Comparison of ENCODE assay signal across 1 cellular context in the genomic region with DNA sequence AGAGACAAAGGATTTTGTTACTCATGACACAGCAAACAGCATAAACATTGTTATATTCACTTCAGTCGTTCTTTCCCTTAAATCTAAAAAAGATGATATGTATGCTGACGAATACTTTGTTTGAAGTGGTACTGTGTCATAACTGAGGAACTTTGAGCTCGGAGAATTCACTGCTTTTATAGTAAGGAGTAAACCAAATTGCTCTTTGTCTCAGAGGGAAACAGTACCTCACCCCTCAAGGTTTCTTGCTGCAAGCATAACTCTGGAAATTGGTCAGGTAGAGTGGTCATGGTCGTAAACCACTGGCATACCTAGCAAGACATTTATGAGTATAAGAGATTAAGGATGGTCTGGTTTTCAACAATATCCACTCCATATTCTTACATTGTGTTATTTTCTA.
A peak's percentile ranks its signal among the peaks of the same experiment; 100 is the strongest.
TF ChIP-seq lines count a peak whose summit lies in the region.

No MANE protein-coding gene starts in this region.

TF ChIP-seq in A549, 52 proteins besides CTCF, POLR2A, EP300 and RAD21:
- TF ChIP-seq, protein P1, sequence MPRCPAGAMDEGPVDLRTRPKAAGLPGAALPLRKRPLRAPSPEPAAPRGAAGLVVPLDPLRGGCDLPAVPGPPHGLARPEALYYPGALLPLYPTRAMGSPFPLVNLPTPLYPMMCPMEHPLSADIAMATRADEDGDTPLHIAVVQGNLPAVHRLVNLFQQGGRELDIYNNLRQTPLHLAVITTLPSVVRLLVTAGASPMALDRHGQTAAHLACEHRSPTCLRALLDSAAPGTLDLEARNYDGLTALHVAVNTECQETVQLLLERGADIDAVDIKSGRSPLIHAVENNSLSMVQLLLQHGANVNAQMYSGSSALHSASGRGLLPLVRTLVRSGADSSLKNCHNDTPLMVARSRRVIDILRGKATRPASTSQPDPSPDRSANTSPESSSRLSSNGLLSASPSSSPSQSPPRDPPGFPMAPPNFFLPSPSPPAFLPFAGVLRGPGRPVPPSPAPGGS (IDR thresholded peaks at IDR 0.05) = no peak
- TF ChIP-seq CBX8 (IDR thresholded peaks at IDR 0.05) = 0 out of 2 replicates have a peak, but pooled peaks have one; percentile 42
